Comparison of ENCODE assay signal across 2 cellular contexts in genomic region chr10:107059872-107060271, GRCh38.
TF ChIP-seq lines count a peak whose summit lies in the region.

No MANE protein-coding gene starts in this region.

TF ChIP-seq in SK-N-SH, 30 proteins besides CTCF, POLR2A, EP300 and RAD21 (continued from another document):
- no peak for TF ChIP-seq MEF2A (IDR thresholded peaks at IDR 0.05; ENCODE audit: borderline replicate concordance, low read depth)
- TF ChIP-seq TCF12 (IDR thresholded peaks at IDR 0.05), result no peak
- TF ChIP-seq TEAD4 (IDR thresholded peaks at IDR 0.05; ENCODE audit: borderline replicate concordance, insufficient read depth), result no peak
- TF ChIP-seq ELF1 (IDR thresholded peaks at IDR 0.05), result no peak
- no peak for TF ChIP-seq NFIC (IDR thresholded peaks at IDR 0.05; ENCODE audit: borderline replicate concordance)
- no peak for TF ChIP-seq TAF1 (IDR thresholded peaks at IDR 0.05; ENCODE audit: borderline replicate concordance, low read depth, low read length)
- TF ChIP-seq GATA2 (CRISPR knock-in tag; IDR thresholded peaks at IDR 0.05), result peak; percentile 85
- TF ChIP-seq REST (IDR thresholded peaks at IDR 0.05; ENCODE audit: low read depth, low read length), result no peak
- peak; percentile 95 for TF ChIP-seq RCOR1 (IDR thresholded peaks at IDR 0.05; ENCODE audit: low read length)
- no peak for TF ChIP-seq SMC3 (IDR thresholded peaks at IDR 0.05; ENCODE audit: low read depth, low read length)
- TF ChIP-seq FOSL2 (IDR thresholded peaks at IDR 0.05; ENCODE audit: borderline replicate concordance, low read depth), result no peak
- peak; percentile 17; the same call in 1 of the 2 replicates for TF ChIP-seq RFX5 (IDR thresholded peaks at IDR 0.05; ENCODE audit: low read length)
- peak; percentile 75; the same call in 1 of the 2 replicates for TF ChIP-seq MXI1 (IDR thresholded peaks at IDR 0.05; ENCODE audit: low read depth, low read length)
- TF ChIP-seq CHD2 (IDR thresholded peaks at IDR 0.05; ENCODE audit: low read length, partially characterized antibody), result peak; percentile 31
- no peak for TF ChIP-seq GABPA (IDR thresholded peaks at IDR 0.05; ENCODE audit: low read depth)
- no peak for TF ChIP-seq SIN3A (IDR thresholded peaks at IDR 0.05; ENCODE audit: borderline replicate concordance, low read depth, low read length)
- TF ChIP-seq USF1 (IDR thresholded peaks at IDR 0.05; ENCODE audit: borderline replicate concordance, low read depth), result no peak
- TF ChIP-seq, protein P1, sequence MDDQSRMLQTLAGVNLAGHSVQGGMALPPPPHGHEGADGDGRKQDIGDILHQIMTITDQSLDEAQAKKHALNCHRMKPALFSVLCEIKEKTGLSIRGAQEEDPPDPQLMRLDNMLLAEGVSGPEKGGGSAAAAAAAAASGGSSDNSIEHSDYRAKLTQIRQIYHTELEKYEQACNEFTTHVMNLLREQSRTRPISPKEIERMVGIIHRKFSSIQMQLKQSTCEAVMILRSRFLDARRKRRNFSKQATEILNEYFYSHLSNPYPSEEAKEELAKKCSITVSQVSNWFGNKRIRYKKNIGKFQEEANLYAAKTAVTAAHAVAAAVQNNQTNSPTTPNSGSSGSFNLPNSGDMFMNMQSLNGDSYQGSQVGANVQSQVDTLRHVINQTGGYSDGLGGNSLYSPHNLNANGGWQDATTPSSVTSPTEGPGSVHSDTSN (IDR thresholded peaks at IDR 0.05), result no peak
- no peak for TF ChIP-seq YY1 (IDR thresholded peaks at IDR 0.05; ENCODE audit: low read depth)
- TF ChIP-seq, protein P2, sequence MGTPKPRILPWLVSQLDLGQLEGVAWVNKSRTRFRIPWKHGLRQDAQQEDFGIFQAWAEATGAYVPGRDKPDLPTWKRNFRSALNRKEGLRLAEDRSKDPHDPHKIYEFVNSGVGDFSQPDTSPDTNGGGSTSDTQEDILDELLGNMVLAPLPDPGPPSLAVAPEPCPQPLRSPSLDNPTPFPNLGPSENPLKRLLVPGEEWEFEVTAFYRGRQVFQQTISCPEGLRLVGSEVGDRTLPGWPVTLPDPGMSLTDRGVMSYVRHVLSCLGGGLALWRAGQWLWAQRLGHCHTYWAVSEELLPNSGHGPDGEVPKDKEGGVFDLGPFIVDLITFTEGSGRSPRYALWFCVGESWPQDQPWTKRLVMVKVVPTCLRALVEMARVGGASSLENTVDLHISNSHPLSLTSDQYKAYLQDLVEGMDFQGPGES (IDR thresholded peaks at IDR 0.05; ENCODE audit: low read depth, low read length), result no peak
- TF ChIP-seq POLR2AphosphoS5 (IDR thresholded peaks at IDR 0.05; ENCODE audit: low read depth, low read length), result no peak
- TF ChIP-seq NRF1 (IDR thresholded peaks at IDR 0.05; ENCODE audit: low read depth, low read length), result no peak
- no peak for TF ChIP-seq RXRA (IDR thresholded peaks at IDR 0.05; ENCODE audit: borderline replicate concordance, low read depth)
- TF ChIP-seq JUND (IDR thresholded peaks at IDR 0.05), result no peak
- TF ChIP-seq EZH2phosphoT487 (IDR thresholded peaks at IDR 0.05; ENCODE audit: borderline replicate concordance, low read depth), result no peak
- peak; percentile 47; the same call in 1 of the 2 replicates for TF ChIP-seq FOXJ3 (CRISPR knock-in tag; IDR thresholded peaks at IDR 0.05)
- TF ChIP-seq, protein P3, sequence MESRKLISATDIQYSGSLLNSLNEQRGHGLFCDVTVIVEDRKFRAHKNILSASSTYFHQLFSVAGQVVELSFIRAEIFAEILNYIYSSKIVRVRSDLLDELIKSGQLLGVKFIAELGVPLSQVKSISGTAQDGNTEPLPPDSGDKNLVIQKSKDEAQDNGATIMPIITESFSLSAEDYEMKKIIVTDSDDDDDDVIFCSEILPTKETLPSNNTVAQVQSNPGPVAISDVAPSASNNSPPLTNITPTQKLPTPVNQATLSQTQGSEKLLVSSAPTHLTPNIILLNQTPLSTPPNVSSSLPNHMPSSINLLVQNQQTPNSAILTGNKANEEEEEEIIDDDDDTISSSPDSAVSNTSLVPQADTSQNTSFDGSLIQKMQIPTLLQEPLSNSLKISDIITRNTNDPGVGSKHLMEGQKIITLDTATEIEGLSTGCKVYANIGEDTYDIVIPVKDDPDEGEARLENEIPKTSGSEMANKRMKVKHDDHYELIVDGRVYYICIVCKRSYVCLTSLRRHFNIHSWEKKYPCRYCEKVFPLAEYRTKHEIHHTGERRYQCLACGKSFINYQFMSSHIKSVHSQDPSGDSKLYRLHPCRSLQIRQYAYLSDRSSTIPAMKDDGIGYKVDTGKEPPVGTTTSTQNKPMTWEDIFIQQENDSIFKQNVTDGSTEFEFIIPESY (IDR thresholded peaks at IDR 0.05; ENCODE audit: borderline replicate concordance, low read depth), result no peak

TF ChIP-seq in K562, 482 proteins besides CTCF, POLR2A, EP300 and RAD21 (continued from another document and continues in another):
- TF ChIP-seq PBX2 (CRISPR knock-in tag; IDR thresholded peaks at IDR 0.05; ENCODE audit: low read depth) (no peak), PBX2 (tag; conservative IDR thresholded peaks at IDR 0.05; ENCODE audit: low read depth) (peak; percentile 60), GTF2E2 (tag; IDR thresholded peaks at IDR 0.05) (no peak), E2F3 (CRISPR knock-in tag; IDR thresholded peaks at IDR 0.05) (no peak), FOXM1 (IDR thresholded peaks at IDR 0.05; ENCODE audit: low read depth) (peak; percentile 52; the same call in 1 of the 2 replicates), FOXM1 (CRISPR knock-in tag; IDR thresholded peaks at IDR 0.05; ENCODE audit: low read depth) (no peak), ZNF224 (CRISPR knock-in tag; IDR thresholded peaks at IDR 0.05) (no peak), RNF2 (IDR thresholded peaks at IDR 0.05) (no peak), TAL1 (IDR thresholded peaks at IDR 0.05) (peak; percentile 86), NFE2 (IDR thresholded peaks at IDR 0.05; ENCODE audit: low read depth) (peak; percentile 47; the same call in 1 of the 2 replicates), TCFL5 (CRISPR knock-in tag; conservative IDR thresholded peaks at IDR 0.05) (no peak), ZNF76 (CRISPR knock-in tag; IDR thresholded peaks at IDR 0.05; ENCODE audit: borderline replicate concordance) (no peak), NR2C1 (IDR thresholded peaks at IDR 0.05) (no peak), NR2C1 (tag; IDR thresholded peaks at IDR 0.05) (no peak), RBM15 (IDR thresholded peaks at IDR 0.05; ENCODE audit: insufficient read depth, low read length) (no peak), XRCC4 (IDR thresholded peaks at IDR 0.05; ENCODE audit: extremely low read depth, insufficient read depth, insufficient read length) (no peak), HDAC8 (tag; IDR thresholded peaks at IDR 0.05) (no peak), NFIC (IDR thresholded peaks at IDR 0.05) (peak; percentile 65), NBN (IDR thresholded peaks at IDR 0.05; ENCODE audit: low read depth) (no peak), MAFK (IDR thresholded peaks at IDR 0.05; ENCODE audit: low read length) (no peak), SOX6 (IDR thresholded peaks at IDR 0.05) (peak; percentile 51), ARID1B (IDR thresholded peaks at IDR 0.05) (peak; percentile 85), MAFG (tag; conservative IDR thresholded peaks at IDR 0.05) (0 out of 2 replicates have a peak, but pooled peaks have one; percentile 20), MTA1 (IDR thresholded peaks at IDR 0.05; ENCODE audit: borderline replicate concordance) (no peak), PRMT5 (CRISPR knock-in tag; IDR thresholded peaks at IDR 0.05) (no peak), TRIM24 (IDR thresholded peaks at IDR 0.05) (peak; percentile 60 to 72; a peak in 3 of 4 replicates), LARP7 (IDR thresholded peaks at IDR 0.05) (no peak), E2F1 (CRISPR knock-in tag; IDR thresholded peaks at IDR 0.05) (no peak), SNIP1 (IDR thresholded peaks at IDR 0.05; ENCODE audit: low read depth) (no peak), BHLHE40 (IDR thresholded peaks at IDR 0.05; ENCODE audit: low read length) (no peak), ZEB2 (IDR thresholded peaks at IDR 0.05) (no peak), KAT7 (CRISPR knock-in tag; IDR thresholded peaks at IDR 0.05; ENCODE audit: borderline replicate concordance) (no peak), TCF3 (CRISPR knock-in tag; IDR thresholded peaks at IDR 0.05) (peak; percentile 66), SAFB2 (IDR thresholded peaks at IDR 0.05; ENCODE audit: borderline replicate concordance, low read depth, low read length, severe bottlenecking) (no peak), MEIS2 (IDR thresholded peaks at IDR 0.05; ENCODE audit: partially characterized antibody) (peak; percentile 86), ZBTB34 (CRISPR knock-in tag; IDR thresholded peaks at IDR 0.05) (no peak), YY1 (IDR thresholded peaks at IDR 0.05; ENCODE audit: borderline replicate concordance in 1 of 3, control insufficient read depth in 1 of 3, extremely low read depth in 1 of 3, insufficient read depth in 3 of 3, insufficient read length in 1 of 3, insufficient replicate concordance in 2 of 3, low read depth in 1 of 3, low read length in 2 of 3) (no peak), ZNF764 (CRISPR knock-in tag; IDR thresholded peaks at IDR 0.05; ENCODE audit: low read depth) (no peak), TEAD4 (IDR thresholded peaks at IDR 0.05; ENCODE audit: low read length) (peak; percentile 91), TEAD4 (CRISPR knock-in tag; IDR thresholded peaks at IDR 0.05; ENCODE audit: borderline replicate concordance) (no peak)
- TF ChIP-seq, protein P4, sequence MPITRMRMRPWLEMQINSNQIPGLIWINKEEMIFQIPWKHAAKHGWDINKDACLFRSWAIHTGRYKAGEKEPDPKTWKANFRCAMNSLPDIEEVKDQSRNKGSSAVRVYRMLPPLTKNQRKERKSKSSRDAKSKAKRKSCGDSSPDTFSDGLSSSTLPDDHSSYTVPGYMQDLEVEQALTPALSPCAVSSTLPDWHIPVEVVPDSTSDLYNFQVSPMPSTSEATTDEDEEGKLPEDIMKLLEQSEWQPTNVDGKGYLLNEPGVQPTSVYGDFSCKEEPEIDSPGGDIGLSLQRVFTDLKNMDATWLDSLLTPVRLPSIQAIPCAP (CRISPR knock-in tag; IDR thresholded peaks at IDR 0.05; ENCODE audit: borderline replicate concordance), result no peak
- TF ChIP-seq, protein P5, sequence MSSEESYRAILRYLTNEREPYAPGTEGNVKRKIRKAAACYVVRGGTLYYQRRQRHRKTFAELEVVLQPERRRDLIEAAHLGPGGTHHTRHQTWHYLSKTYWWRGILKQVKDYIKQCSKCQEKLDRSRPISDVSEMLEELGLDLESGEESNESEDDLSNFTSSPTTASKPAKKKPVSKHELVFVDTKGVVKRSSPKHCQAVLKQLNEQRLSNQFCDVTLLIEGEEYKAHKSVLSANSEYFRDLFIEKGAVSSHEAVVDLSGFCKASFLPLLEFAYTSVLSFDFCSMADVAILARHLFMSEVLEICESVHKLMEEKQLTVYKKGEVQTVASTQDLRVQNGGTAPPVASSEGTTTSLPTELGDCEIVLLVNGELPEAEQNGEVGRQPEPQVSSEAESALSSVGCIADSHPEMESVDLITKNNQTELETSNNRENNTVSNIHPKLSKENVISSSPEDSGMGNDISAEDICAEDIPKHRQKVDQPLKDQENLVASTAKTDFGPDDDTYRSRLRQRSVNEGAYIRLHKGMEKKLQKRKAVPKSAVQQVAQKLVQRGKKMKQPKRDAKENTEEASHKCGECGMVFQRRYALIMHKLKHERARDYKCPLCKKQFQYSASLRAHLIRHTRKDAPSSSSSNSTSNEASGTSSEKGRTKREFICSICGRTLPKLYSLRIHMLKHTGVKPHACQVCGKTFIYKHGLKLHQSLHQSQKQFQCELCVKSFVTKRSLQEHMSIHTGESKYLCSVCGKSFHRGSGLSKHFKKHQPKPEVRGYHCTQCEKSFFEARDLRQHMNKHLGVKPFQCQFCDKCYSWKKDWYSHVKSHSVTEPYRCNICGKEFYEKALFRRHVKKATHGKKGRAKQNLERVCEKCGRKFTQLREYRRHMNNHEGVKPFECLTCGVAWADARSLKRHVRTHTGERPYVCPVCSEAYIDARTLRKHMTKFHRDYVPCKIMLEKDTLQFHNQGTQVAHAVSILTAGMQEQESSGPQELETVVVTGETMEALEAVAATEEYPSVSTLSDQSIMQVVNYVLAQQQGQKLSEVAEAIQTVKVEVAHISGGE (CRISPR knock-in tag; IDR thresholded peaks at IDR 0.05), result no peak
- TF ChIP-seq, protein P6, sequence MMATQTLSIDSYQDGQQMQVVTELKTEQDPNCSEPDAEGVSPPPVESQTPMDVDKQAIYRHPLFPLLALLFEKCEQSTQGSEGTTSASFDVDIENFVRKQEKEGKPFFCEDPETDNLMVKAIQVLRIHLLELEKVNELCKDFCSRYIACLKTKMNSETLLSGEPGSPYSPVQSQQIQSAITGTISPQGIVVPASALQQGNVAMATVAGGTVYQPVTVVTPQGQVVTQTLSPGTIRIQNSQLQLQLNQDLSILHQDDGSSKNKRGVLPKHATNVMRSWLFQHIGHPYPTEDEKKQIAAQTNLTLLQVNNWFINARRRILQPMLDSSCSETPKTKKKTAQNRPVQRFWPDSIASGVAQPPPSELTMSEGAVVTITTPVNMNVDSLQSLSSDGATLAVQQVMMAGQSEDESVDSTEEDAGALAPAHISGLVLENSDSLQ (IDR thresholded peaks at IDR 0.05), result peak; percentile 25; the same call in 1 of the 2 replicates
